ENCODE assay signal across 19 cellular contexts in the genomic region with DNA sequence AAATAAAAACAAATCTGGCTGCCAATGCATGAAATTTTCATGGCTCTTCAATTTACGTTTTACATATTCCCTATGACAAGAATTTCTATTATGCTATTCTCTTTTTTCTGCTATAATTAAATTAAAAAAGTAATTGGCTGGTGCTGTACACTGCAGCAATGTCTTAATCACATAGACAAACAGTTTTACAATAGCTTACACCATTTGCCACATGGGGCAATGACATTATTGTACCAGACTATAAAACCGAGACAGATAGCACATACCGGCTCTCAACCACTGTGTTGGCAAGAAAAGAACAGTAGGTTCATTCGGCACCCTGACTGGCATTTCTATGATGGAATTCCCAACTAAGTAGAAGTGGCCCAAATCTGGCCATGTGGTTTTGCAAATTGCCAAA.
DNase-seq lines count a peak whose midpoint lies in the region; TF ChIP-seq lines count a peak whose summit lies in the region.
"Had no signal": no experiment of that assay in that cellular context is flagged by ENCODE, and none has a peak within 500 bp of the region (broad histone marks: within the 10 kb centered on the region; RNA-seq: fewer than 3 reads in every experiment).

No MANE protein-coding gene starts in this region.

- H3K9me3 Mint-ChIP-seq in brain (no peaks in the 10 kb centered on the region), nephron (no peaks in the 10 kb centered on the region)

- H3K4me3 Mint-ChIP-seq in brain, result peak overlapping the region in 3 of 5 experiments; percentile 37 to 70 (median 53)
- H3K4me3 Mint-ChIP-seq in nephron, result no peak overlapping the region
- H3K4me3 Mint-ChIP-seq: CD8-positive, alpha-beta memory T cell; HFFc6 had no signal

- DNase-seq in NCI-H1092 treated with DMSO at 0.1 percent for 48 hours (lab: John Stamatoyannopoulos, UW) (peak; percentile 24), NCI-H1092 (lab: John Stamatoyannopoulos, UW) (no peak), HEK293T (ENCODE audit: extremely low spot score) (peak; percentile 39), HCEC 1CT (no peak), inferior parietal cortex (ENCODE audit: extremely low spot score) (no peak), NCI-H1105 (lab: John Stamatoyannopoulos, UW) (no peak)
- DNase-seq: CD8-positive, alpha-beta memory T cell; DMS53; EL; GF-D8; HFFc6; Kasumi-1; NCI-H1048; NCI-H187; NCI-H774; Peyer's patch; SW 1271 had no signal

- H3K36me3 Mint-ChIP-seq in brain (peaks cover 4% of the 10 kb centered on the region), nephron (ENCODE audit: low read depth) (peaks cover 4% of the 10 kb centered on the region)
- H3K36me3 Mint-ChIP-seq: CD8-positive, alpha-beta memory T cell had no signal

- TF ChIP-seq CTCF in brain (conservative IDR thresholded peaks at IDR 0.05) (no peak), nephron (IDR thresholded peaks at IDR 0.05; ENCODE audit: unreplicated experiment in 3 of 3) (no peak)

- CTCF ChIA-PET in HEK293T (lab: Yijun Ruan, JAX), result interaction anchor here (1.8 kb wide), 1 partner anchor 22 kb away, joined by 4 read pairs; no protein-coding TSS in a partner anchor

- H3K27me3 Mint-ChIP-seq in brain (no peaks in the 10 kb centered on the region), nephron (ENCODE audit: low read depth) (no peaks in the 10 kb centered on the region)
- H3K27me3 Mint-ChIP-seq: CD8-positive, alpha-beta memory T cell had no signal

- H3K27ac Mint-ChIP-seq in brain (peak overlapping the region in 2 of 5 experiments; percentile 36 to 47), nephron (peak overlapping the region in 2 of 3 experiments; percentile 15 to 89)
- H3K27ac Mint-ChIP-seq: HFFc6 had no signal

- H3K4me1 Mint-ChIP-seq in brain (peaks cover 84% of the 10 kb centered on the region), nephron (peaks cover 32% of the 10 kb centered on the region)
- H3K4me1 Mint-ChIP-seq: CD8-positive, alpha-beta memory T cell had no signal

- POLR2A ChIA-PET in HEK293T (lab: Yijun Ruan, JAX), result interaction anchor here (1.1 to 1.5 kb wide), 2 partner anchors 10 to 68 kb away, joined by 3 to 8 read pairs; partner anchors contain the start of gene DACH1

TF ChIP-seq in HEK293T, 16 proteins besides CTCF, POLR2A, EP300 and RAD21:
- TF ChIP-seq CTBP1 (IDR thresholded peaks at IDR 0.05; ENCODE audit: borderline replicate concordance), result peak; percentile 26; the same call in 1 of the 2 replicates
- peak; percentile 43; the same call in 1 of the 2 replicates for TF ChIP-seq FOXA1 (IDR thresholded peaks at IDR 0.05)
- TF ChIP-seq PKNOX1 (IDR thresholded peaks at IDR 0.05), result peak; percentile 90
- TF ChIP-seq SP1 (IDR thresholded peaks at IDR 0.05), result no peak
- peak; percentile 44; the same call in 1 of the 2 replicates for TF ChIP-seq L3MBTL2 (conservative IDR thresholded peaks at IDR 0.05)
- TF ChIP-seq ELF4 (IDR thresholded peaks at IDR 0.05), result no peak
- no peak for TF ChIP-seq SUZ12 (IDR thresholded peaks at IDR 0.05)

Comparison
In these comparisons a context has a peak if more than half of its experiments do, and no peak if none do; other contexts are left out.
1. DNase-seq: peak in NCI-H1092 treated with DMSO at 0.1 percent for 48 hours (single experiment) and HEK293T (single experiment); none in NCI-H1092 (single experiment), HCEC 1CT (single experiment), inferior parietal cortex (single experiment) and NCI-H1105 (single experiment).
2. H3K4me3 Mint-ChIP-seq: peak in brain (3 of 5); none in nephron (0 of 3).